8 cellular contexts compared by ENCODE assay signal in the genomic region with DNA sequence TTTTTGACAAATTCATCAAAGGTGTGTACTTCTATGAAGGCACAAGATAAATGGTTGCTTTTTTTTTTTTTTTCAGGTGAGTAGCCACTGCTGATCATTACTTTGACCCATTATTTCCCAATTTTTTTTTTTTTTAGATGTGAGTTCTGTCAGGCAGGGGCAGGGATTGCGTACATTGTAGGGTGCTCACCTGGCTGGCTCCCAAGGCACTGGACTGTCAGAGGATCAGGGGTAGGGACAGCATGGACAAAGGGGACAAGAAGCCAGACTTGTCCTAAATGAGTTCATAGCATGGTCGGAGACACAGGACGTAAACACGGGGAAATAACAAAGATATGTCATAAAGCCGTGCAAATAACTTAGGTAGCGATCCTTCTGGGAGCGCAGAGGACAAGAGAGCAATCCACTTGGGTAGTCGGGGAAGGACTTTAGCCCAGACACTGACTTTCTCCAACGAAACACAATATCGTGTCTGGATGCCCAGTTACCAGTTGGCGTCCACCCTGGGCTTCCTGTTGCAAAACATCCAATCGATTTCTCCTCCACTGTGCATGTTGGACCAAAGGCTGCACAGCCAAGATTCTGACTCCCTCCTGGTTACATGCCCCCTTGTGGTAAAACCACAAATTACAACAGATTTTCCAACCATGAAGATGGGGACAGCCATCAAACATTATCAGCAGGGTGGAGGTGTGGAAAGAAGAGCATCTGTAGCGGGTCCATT. TPM values are rescaled to one million over a fixed set of nuclear protein-coding genes. Genes with fewer than 3 reads are reported as not detected.
DNase-seq lines count a peak whose midpoint lies in the region; ATAC-seq and TF ChIP-seq lines count a peak whose summit lies in the region.

No MANE protein-coding gene starts in this region.

- H3K4me3 ChIP-seq in WI38 (ENCODE audit: low read depth, low read length): no peak overlapping the region

- peak; percentile 25; the same call in 1 of the 2 replicates for TF ChIP-seq CTCF in WI38 (IDR thresholded peaks at IDR 0.05; ENCODE audit: low read depth, low read length)

- ATAC-seq in HG03521 (IDR thresholded peaks at IDR 0.05; ENCODE audit: unreplicated experiment) (no peak), HG03159 (IDR thresholded peaks at IDR 0.05; ENCODE audit: unreplicated experiment) (no peak)

- peak; percentile 62 for DNase-seq in DMS 273 (lab: John Stamatoyannopoulos, UW; ENCODE audit: unreplicated experiment)
- no peak for DNase-seq in DMS 273 treated with DMSO at 0.1 percent for 48 hours (lab: John Stamatoyannopoulos, UW)
- peak; percentile 66 for DNase-seq in HuH-7.5 (ENCODE audit: low spot score)
- DNase-seq in inferior parietal cortex (ENCODE audit: extremely low spot score): peak; percentile 73
- DNase-seq in H4 (ENCODE audit: low spot score): no peak

RNA-seq across cellular contexts. Expression of gene KATNAL1, which starts 27.5 kb away (rescaled TPM):
- total RNA-seq in H4 (2014; rRNA removed; shearing (Covaris generic)): 10.7 and 12.8 TPM in 2 replicates

Comparison
In these comparisons a context has a peak if more than half of its experiments do, and no peak if none do; other contexts are left out.
1. DNase-seq: peak in DMS 273 (single experiment), HuH-7.5 (single experiment) and inferior parietal cortex (single experiment); none in DMS 273 treated with DMSO at 0.1 percent for 48 hours (single experiment) and H4 (single experiment).